ENCODE assay signal across 13 cellular contexts in the genomic region with DNA sequence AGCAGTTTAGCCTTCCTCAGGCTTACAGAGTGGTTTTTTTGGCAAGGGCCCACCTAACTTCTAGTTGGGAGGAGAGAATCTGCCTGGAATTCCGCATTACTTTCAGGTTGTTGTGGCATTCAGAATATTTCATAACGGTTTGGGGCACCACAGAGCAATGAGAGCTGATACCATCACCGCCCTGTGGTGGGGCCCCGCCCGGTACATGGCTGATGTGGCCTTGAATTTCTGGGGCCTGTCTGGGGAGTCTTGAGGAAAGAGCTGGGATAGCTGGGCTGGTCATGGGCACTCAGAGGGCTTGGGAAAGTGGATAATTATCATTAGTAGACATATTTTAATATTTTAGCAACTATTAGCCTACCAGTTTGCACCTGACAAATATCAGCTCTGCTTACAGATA. TPM values are rescaled to one million over a fixed set of nuclear protein-coding genes. Genes with fewer than 3 reads are reported as not detected.
DNase-seq lines count a peak whose midpoint lies in the region; ATAC-seq and TF ChIP-seq lines count a peak whose summit lies in the region.
"Had no signal": no experiment of that assay in that cellular context is flagged by ENCODE, and none has a peak within 500 bp of the region (broad histone marks: within the 10 kb centered on the region; RNA-seq: fewer than 3 reads in every experiment).

No MANE protein-coding gene starts in this region.

- H3K4me3 Mint-ChIP-seq in activated CD4-positive, alpha-beta memory T cell treated with anti-CD3 and anti-CD28 coated beads, Interleukin-2, amount 10 ng/mL, durations not matched to agents 7 days and 5 days, result peak overlapping the region; percentile 79
- H3K4me3 Mint-ChIP-seq in activated naive CD8-positive, alpha-beta T cell, result peak overlapping the region; percentile 94
- H3K4me3 Mint-ChIP-seq: endodermal cell had no signal

- POLR2A ChIA-PET in activated CD4-positive, alpha-beta memory T cell treated with anti-CD3 and anti-CD28 coated beads, Interleukin-2, amount 10 ng/mL, durations not matched to agents 7 days and 5 days (lab: Charles Lee), result interaction anchor here (0.6 to 3.3 kb wide), 6 partner anchors 11 to 43 kb away, joined by 3 to 26 read pairs (median 4); no protein-coding TSS in a partner anchor
- POLR2A ChIA-PET in HEK293T (lab: Yijun Ruan, JAX), result no interaction called here

- H3K4me1 Mint-ChIP-seq in activated CD4-positive, alpha-beta memory T cell treated with anti-CD3 and anti-CD28 coated beads, Interleukin-2, amount 10 ng/mL, durations not matched to agents 7 days and 5 days, result peaks cover 84% of the 10 kb centered on the region
- H3K4me1 Mint-ChIP-seq in activated naive CD8-positive, alpha-beta T cell (ENCODE audit: low read depth), result peaks cover 82% of the 10 kb centered on the region

- ATAC-seq in HG03442 (IDR thresholded peaks at IDR 0.05; ENCODE audit: unreplicated experiment) (no peak), left lobe of liver (no peak)

- peaks cover 80% of the 10 kb centered on the region for H3K36me3 Mint-ChIP-seq in activated CD4-positive, alpha-beta memory T cell treated with anti-CD3 and anti-CD28 coated beads, Interleukin-2, amount 10 ng/mL, durations not matched to agents 7 days and 5 days (ENCODE audit: low read depth)
- peaks cover 59% of the 10 kb centered on the region for H3K36me3 Mint-ChIP-seq in activated naive CD8-positive, alpha-beta T cell

- DNase-seq in T follicular helper cell (ENCODE audit: low read depth) (peak; percentile 30), HEK293T (ENCODE audit: extremely low spot score) (no peak), left lobe of liver (ENCODE audit: low spot score) (no peak), NCI-H1092 (lab: John Stamatoyannopoulos, UW) (no peak)
- DNase-seq in activated CD4-positive, alpha-beta memory T cell treated with anti-CD3 and anti-CD28 coated beads, Interleukin-2, amount 10 ng/mL, durations not matched to agents 7 days and 5 days, result peak; percentile 68
- DNase-seq in stimulated activated CD8-positive, alpha-beta memory T cell treated with anti-CD3 and anti-CD28 coated beads, Interleukin-12 subunit alpha, Interleukin-12 subunit beta, amount 100 ng/mL, for 1 hour (ENCODE audit: low read depth), result peak; percentile 33
- DNase-seq: endodermal cell; foreskin melanocyte; MG63; NK-92 treated with Interleukin-12 subunit alpha and Interleukin-12 subunit beta, amount 100 ng/mL, for 24 hours had no signal

- no peaks in the 10 kb centered on the region for H3K9me3 Mint-ChIP-seq in activated CD4-positive, alpha-beta memory T cell treated with anti-CD3 and anti-CD28 coated beads, Interleukin-2, amount 10 ng/mL, durations not matched to agents 7 days and 5 days
- no peaks in the 10 kb centered on the region for H3K9me3 Mint-ChIP-seq in activated naive CD8-positive, alpha-beta T cell (ENCODE audit: low read depth)
- H3K9me3 Mint-ChIP-seq: endodermal cell had no signal

- CTCF ChIA-PET in activated CD4-positive, alpha-beta memory T cell treated with anti-CD3 and anti-CD28 coated beads, Interleukin-2, amount 10 ng/mL, durations not matched to agents 7 days and 5 days (lab: Charles Lee), result interaction anchor here (0.9 to 1.8 kb wide), 6 partner anchors 8 to 231 kb away, joined by 3 to 8 read pairs (median 5); no protein-coding TSS in a partner anchor
- CTCF ChIA-PET in HEK293T (lab: Yijun Ruan, JAX), result no interaction called here

- no peaks in the 10 kb centered on the region for H3K27me3 Mint-ChIP-seq in activated CD4-positive, alpha-beta memory T cell treated with anti-CD3 and anti-CD28 coated beads, Interleukin-2, amount 10 ng/mL, durations not matched to agents 7 days and 5 days
- no peaks in the 10 kb centered on the region for H3K27me3 Mint-ChIP-seq in activated naive CD8-positive, alpha-beta T cell

- peak overlapping the region; percentile 85 for H3K27ac Mint-ChIP-seq in activated CD4-positive, alpha-beta memory T cell treated with anti-CD3 and anti-CD28 coated beads, Interleukin-2, amount 10 ng/mL, durations not matched to agents 7 days and 5 days
- H3K27ac Mint-ChIP-seq in activated naive CD8-positive, alpha-beta T cell, result peak overlapping the region; percentile 99
- H3K27ac Mint-ChIP-seq: endodermal cell had no signal

TF ChIP-seq in HEK293T, 16 proteins besides CTCF, POLR2A, EP300 and RAD21:
- TF ChIP-seq HDGF (IDR thresholded peaks at IDR 0.05; ENCODE audit: borderline replicate concordance) (no peak), L3MBTL2 (conservative IDR thresholded peaks at IDR 0.05) (no peak)

RNA-seq across cellular contexts. Expression of gene TESPA1, which starts 4.2 kb away (rescaled TPM):
- 100 to 1,000 TPM; 111 to 112 TPM for total RNA-seq in activated CD4-positive, alpha-beta memory T cell treated with anti-CD3 and anti-CD28 coated beads, Interleukin-2, amount 10 ng/mL, durations not matched to agents 7 days and 5 days
- 0.45 TPM for total RNA-seq in left lobe of liver
- total RNA-seq: endodermal cell had no signal

RNA-seq across cellular contexts. Expression of gene NEUROD4, which starts 39.4 kb away (rescaled TPM):
- total RNA-seq in activated CD4-positive, alpha-beta memory T cell treated with anti-CD3 and anti-CD28 coated beads, Interleukin-2, amount 10 ng/mL, durations not matched to agents 7 days and 5 days, result not detected
- total RNA-seq in left lobe of liver, result not detected
- total RNA-seq: endodermal cell, SJSA1 had no signal

Comparison
In these comparisons a context has a peak if more than half of its experiments do, and no peak if none do; other contexts are left out.
1. DNase-seq: peak in T follicular helper cell (single experiment), activated CD4-positive, alpha-beta memory T cell treated with anti-CD3 and anti-CD28 coated beads, Interleukin-2, amount 10 ng/mL, durations not matched to agents 7 days and 5 days (single experiment) and stimulated activated CD8-positive, alpha-beta memory T cell treated with anti-CD3 and anti-CD28 coated beads, Interleukin-12 subunit alpha, Interleukin-12 subunit beta, amount 100 ng/mL, for 1 hour (single experiment); none in HEK293T (single experiment), left lobe of liver (single experiment) and NCI-H1092 (single experiment).
2. RNA of gene TESPA1, which starts 4.2 kb away (total RNA-seq): 111 to 112 TPM in activated CD4-positive, alpha-beta memory T cell treated with anti-CD3 and anti-CD28 coated beads, Interleukin-2, amount 10 ng/mL, durations not matched to agents 7 days and 5 days; 0.45 TPM in left lobe of liver (single experiment); every median in the first group is over 10 times any median in the second.